ENCODE assay signal across 1 cellular context in the genomic region with DNA sequence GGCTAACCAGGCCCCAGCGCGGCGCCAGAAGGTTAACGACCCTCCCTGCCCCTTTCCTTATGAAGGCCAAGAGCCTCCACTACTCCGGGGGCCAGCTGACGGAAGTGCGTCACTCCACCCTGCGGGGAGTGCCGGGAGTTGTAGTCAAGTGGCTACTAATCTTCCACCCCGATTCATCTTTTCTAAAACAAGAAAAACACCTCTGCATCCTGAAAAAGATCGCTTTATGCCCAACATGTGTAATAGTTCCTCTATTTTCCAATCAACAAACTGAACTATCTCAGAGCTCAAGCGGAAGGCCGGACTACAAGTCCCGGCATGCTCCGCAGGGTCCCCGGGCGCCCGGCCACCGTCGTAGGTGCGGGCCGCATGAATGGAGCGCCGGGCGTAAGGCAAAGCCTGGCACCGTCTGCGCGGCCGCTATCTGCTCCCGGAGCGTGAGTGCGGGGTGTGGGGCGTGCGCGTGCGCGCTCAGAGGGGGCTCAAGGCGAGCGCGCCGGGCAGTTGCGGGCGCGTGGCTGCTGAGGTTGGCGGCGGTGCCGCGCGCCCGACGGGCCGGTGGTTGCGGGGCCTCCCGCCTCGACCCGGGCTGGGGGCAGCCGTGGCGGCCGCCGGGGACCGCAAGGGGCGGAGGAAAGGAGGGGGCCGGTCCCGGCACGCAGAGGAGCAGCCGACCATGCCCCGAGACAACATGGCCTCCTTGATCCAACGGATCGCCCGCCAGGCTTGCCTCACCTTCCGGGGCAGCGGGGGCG.
TF ChIP-seq lines count a peak whose summit lies in the region.

A gene (plus strand): TSS at position 337 of the 755 bp plus-strand sequence. CDS start 340 bp downstream, at position 677.

TF ChIP-seq in HepG2, 621 proteins besides CTCF, POLR2A, EP300 and RAD21 (continued from another document and continues in another):
- TF ChIP-seq, protein P1, sequence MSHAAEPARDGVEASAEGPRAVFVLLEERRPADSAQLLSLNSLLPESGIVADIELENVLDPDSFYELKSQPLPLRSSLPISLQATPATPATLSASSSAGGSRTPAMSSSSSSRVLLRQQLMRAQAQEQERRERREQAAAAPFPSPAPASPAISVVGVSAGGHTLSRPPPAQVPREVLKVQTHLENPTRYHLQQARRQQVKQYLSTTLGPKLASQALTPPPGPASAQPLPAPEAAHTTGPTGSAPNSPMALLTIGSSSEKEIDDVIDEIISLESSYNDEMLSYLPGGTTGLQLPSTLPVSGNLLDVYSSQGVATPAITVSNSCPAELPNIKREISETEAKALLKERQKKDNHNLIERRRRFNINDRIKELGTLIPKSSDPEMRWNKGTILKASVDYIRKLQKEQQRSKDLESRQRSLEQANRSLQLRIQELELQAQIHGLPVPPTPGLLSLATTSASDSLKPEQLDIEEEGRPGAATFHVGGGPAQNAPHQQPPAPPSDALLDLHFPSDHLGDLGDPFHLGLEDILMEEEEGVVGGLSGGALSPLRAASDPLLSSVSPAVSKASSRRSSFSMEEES (CRISPR knock-in tag; IDR thresholded peaks at IDR 0.05): no peak
- no peak for TF ChIP-seq NBN (conservative IDR thresholded peaks at IDR 0.05)
- TF ChIP-seq RNF2 (conservative IDR thresholded peaks at IDR 0.05; ENCODE audit: low read depth): peak; percentile 83
- TF ChIP-seq, protein P2, sequence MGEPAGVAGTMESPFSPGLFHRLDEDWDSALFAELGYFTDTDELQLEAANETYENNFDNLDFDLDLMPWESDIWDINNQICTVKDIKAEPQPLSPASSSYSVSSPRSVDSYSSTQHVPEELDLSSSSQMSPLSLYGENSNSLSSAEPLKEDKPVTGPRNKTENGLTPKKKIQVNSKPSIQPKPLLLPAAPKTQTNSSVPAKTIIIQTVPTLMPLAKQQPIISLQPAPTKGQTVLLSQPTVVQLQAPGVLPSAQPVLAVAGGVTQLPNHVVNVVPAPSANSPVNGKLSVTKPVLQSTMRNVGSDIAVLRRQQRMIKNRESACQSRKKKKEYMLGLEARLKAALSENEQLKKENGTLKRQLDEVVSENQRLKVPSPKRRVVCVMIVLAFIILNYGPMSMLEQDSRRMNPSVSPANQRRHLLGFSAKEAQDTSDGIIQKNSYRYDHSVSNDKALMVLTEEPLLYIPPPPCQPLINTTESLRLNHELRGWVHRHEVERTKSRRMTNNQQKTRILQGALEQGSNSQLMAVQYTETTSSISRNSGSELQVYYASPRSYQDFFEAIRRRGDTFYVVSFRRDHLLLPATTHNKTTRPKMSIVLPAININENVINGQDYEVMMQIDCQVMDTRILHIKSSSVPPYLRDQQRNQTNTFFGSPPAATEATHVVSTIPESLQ (CRISPR knock-in tag; conservative IDR thresholded peaks at IDR 0.05): no peak
- TF ChIP-seq NR2F6 (IDR thresholded peaks at IDR 0.05): peak; percentile 18; the same call in 1 of the 2 replicates
- TF ChIP-seq NR2F6 (CRISPR knock-in tag; IDR thresholded peaks at IDR 0.05): peak; percentile 32
- TF ChIP-seq SAFB2 (CRISPR knock-in tag; IDR thresholded peaks at IDR 0.05; ENCODE audit: borderline replicate concordance, low read depth): no peak
- no peak for TF ChIP-seq EED (CRISPR knock-in tag; IDR thresholded peaks at IDR 0.05)
- TF ChIP-seq TMF1 (CRISPR knock-in tag; IDR thresholded peaks at IDR 0.05; ENCODE audit: low read depth): no peak
- TF ChIP-seq SSRP1 (CRISPR knock-in tag; IDR thresholded peaks at IDR 0.05): no peak
- no peak for TF ChIP-seq GLI4 (CRISPR knock-in tag; IDR thresholded peaks at IDR 0.05; ENCODE audit: borderline replicate concordance)
- TF ChIP-seq ZZZ3 (CRISPR knock-in tag; IDR thresholded peaks at IDR 0.05; ENCODE audit: borderline replicate concordance): no peak
- TF ChIP-seq, protein P3, sequence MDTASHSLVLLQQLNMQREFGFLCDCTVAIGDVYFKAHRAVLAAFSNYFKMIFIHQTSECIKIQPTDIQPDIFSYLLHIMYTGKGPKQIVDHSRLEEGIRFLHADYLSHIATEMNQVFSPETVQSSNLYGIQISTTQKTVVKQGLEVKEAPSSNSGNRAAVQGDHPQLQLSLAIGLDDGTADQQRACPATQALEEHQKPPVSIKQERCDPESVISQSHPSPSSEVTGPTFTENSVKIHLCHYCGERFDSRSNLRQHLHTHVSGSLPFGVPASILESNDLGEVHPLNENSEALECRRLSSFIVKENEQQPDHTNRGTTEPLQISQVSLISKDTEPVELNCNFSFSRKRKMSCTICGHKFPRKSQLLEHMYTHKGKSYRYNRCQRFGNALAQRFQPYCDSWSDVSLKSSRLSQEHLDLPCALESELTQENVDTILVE (CRISPR knock-in tag; IDR thresholded peaks at IDR 0.05): peak; percentile 81; the same call in 1 of the 2 replicates
- no peak for TF ChIP-seq MED1 (CRISPR knock-in tag; IDR thresholded peaks at IDR 0.05)
- TF ChIP-seq GFI1 (CRISPR knock-in tag; IDR thresholded peaks at IDR 0.05; ENCODE audit: borderline replicate concordance): no peak
- TF ChIP-seq ZFP37 (CRISPR knock-in tag; IDR thresholded peaks at IDR 0.05; ENCODE audit: borderline replicate concordance): no peak
- no peak for TF ChIP-seq RCOR2 (CRISPR knock-in tag; IDR thresholded peaks at IDR 0.05)
- no peak for TF ChIP-seq ESRRA (CRISPR knock-in tag; IDR thresholded peaks at IDR 0.05; ENCODE audit: low read depth)
- TF ChIP-seq, protein P4, sequence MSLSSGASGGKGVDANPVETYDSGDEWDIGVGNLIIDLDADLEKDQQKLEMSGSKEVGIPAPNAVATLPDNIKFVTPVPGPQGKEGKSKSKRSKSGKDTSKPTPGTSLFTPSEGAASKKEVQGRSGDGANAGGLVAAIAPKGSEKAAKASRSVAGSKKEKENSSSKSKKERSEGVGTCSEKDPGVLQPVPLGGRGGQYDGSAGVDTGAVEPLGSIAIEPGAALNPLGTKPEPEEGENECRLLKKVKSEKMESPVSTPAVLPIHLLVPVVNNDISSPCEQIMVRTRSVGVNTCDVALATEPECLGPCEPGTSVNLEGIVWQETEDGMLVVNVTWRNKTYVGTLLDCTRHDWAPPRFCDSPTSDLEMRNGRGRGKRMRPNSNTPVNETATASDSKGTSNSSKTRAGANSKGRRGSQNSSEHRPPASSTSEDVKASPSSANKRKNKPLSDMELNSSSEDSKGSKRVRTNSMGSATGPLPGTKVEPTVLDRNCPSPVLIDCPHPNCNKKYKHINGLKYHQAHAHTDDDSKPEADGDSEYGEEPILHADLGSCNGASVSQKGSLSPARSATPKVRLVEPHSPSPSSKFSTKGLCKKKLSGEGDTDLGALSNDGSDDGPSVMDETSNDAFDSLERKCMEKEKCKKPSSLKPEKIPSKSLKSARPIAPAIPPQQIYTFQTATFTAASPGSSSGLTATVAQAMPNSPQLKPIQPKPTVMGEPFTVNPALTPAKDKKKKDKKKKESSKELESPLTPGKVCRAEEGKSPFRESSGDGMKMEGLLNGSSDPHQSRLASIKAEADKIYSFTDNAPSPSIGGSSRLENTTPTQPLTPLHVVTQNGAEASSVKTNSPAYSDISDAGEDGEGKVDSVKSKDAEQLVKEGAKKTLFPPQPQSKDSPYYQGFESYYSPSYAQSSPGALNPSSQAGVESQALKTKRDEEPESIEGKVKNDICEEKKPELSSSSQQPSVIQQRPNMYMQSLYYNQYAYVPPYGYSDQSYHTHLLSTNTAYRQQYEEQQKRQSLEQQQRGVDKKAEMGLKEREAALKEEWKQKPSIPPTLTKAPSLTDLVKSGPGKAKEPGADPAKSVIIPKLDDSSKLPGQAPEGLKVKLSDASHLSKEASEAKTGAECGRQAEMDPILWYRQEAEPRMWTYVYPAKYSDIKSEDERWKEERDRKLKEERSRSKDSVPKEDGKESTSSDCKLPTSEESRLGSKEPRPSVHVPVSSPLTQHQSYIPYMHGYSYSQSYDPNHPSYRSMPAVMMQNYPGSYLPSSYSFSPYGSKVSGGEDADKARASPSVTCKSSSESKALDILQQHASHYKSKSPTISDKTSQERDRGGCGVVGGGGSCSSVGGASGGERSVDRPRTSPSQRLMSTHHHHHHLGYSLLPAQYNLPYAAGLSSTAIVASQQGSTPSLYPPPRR (CRISPR knock-in tag; IDR thresholded peaks at IDR 0.05; ENCODE audit: borderline replicate concordance): no peak
- TF ChIP-seq ZNF556 (CRISPR knock-in tag; IDR thresholded peaks at IDR 0.05; ENCODE audit: borderline replicate concordance): no peak
- peak; percentile 86 for TF ChIP-seq YEATS2 (CRISPR knock-in tag; IDR thresholded peaks at IDR 0.05; ENCODE audit: borderline replicate concordance)
- TF ChIP-seq, protein P5, sequence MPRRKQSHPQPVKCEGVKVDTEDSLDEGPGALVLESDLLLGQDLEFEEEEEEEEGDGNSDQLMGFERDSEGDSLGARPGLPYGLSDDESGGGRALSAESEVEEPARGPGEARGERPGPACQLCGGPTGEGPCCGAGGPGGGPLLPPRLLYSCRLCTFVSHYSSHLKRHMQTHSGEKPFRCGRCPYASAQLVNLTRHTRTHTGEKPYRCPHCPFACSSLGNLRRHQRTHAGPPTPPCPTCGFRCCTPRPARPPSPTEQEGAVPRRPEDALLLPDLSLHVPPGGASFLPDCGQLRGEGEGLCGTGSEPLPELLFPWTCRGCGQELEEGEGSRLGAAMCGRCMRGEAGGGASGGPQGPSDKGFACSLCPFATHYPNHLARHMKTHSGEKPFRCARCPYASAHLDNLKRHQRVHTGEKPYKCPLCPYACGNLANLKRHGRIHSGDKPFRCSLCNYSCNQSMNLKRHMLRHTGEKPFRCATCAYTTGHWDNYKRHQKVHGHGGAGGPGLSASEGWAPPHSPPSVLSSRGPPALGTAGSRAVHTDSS (CRISPR knock-in tag; conservative IDR thresholded peaks at IDR 0.05): no peak
- TF ChIP-seq, protein P6, sequence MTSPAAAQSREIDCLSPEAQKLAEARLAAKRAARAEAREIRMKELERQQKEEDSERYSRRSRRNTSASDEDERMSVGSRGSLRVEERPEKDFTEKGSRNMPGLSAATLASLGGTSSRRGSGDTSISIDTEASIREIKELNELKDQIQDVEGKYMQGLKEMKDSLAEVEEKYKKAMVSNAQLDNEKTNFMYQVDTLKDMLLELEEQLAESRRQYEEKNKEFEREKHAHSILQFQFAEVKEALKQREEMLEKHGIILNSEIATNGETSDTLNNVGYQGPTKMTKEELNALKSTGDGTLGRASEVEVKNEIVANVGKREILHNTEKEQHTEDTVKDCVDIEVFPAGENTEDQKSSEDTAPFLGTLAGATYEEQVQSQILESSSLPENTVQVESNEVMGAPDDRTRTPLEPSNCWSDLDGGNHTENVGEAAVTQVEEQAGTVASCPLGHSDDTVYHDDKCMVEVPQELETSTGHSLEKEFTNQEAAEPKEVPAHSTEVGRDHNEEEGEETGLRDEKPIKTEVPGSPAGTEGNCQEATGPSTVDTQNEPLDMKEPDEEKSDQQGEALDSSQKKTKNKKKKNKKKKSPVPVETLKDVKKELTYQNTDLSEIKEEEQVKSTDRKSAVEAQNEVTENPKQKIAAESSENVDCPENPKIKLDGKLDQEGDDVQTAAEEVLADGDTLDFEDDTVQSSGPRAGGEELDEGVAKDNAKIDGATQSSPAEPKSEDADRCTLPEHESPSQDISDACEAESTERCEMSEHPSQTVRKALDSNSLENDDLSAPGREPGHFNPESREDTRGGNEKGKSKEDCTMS (CRISPR knock-in tag; conservative IDR thresholded peaks at IDR 0.05): no peak
- TF ChIP-seq ZNF790 (CRISPR knock-in tag; IDR thresholded peaks at IDR 0.05; ENCODE audit: borderline replicate concordance): no peak; the same call in 1 of the 2 replicates
- TF ChIP-seq GABPA (IDR thresholded peaks at IDR 0.05; ENCODE audit: low read depth, low read length): peak; percentile 66
- TF ChIP-seq GABPA (CRISPR knock-in tag; IDR thresholded peaks at IDR 0.05; ENCODE audit: low read depth): peak; percentile 97
- TF ChIP-seq ZNF337 (CRISPR knock-in tag; IDR thresholded peaks at IDR 0.05; ENCODE audit: borderline replicate concordance, low read depth): no peak
- TF ChIP-seq, protein P7, sequence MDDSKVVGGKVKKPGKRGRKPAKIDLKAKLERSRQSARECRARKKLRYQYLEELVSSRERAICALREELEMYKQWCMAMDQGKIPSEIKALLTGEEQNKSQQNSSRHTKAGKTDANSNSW (CRISPR knock-in tag; IDR thresholded peaks at IDR 0.05; ENCODE audit: borderline replicate concordance): no peak
- peak; percentile 39; the same call in 1 of the 2 replicates for TF ChIP-seq HDAC1 (CRISPR knock-in tag; IDR thresholded peaks at IDR 0.05)
- no peak for TF ChIP-seq FOXA1 (IDR thresholded peaks at IDR 0.05)
- TF ChIP-seq FOXA1 (CRISPR knock-in tag; IDR thresholded peaks at IDR 0.05): no peak; the same call in 1 of the 2 replicates
- TF ChIP-seq, protein P8, sequence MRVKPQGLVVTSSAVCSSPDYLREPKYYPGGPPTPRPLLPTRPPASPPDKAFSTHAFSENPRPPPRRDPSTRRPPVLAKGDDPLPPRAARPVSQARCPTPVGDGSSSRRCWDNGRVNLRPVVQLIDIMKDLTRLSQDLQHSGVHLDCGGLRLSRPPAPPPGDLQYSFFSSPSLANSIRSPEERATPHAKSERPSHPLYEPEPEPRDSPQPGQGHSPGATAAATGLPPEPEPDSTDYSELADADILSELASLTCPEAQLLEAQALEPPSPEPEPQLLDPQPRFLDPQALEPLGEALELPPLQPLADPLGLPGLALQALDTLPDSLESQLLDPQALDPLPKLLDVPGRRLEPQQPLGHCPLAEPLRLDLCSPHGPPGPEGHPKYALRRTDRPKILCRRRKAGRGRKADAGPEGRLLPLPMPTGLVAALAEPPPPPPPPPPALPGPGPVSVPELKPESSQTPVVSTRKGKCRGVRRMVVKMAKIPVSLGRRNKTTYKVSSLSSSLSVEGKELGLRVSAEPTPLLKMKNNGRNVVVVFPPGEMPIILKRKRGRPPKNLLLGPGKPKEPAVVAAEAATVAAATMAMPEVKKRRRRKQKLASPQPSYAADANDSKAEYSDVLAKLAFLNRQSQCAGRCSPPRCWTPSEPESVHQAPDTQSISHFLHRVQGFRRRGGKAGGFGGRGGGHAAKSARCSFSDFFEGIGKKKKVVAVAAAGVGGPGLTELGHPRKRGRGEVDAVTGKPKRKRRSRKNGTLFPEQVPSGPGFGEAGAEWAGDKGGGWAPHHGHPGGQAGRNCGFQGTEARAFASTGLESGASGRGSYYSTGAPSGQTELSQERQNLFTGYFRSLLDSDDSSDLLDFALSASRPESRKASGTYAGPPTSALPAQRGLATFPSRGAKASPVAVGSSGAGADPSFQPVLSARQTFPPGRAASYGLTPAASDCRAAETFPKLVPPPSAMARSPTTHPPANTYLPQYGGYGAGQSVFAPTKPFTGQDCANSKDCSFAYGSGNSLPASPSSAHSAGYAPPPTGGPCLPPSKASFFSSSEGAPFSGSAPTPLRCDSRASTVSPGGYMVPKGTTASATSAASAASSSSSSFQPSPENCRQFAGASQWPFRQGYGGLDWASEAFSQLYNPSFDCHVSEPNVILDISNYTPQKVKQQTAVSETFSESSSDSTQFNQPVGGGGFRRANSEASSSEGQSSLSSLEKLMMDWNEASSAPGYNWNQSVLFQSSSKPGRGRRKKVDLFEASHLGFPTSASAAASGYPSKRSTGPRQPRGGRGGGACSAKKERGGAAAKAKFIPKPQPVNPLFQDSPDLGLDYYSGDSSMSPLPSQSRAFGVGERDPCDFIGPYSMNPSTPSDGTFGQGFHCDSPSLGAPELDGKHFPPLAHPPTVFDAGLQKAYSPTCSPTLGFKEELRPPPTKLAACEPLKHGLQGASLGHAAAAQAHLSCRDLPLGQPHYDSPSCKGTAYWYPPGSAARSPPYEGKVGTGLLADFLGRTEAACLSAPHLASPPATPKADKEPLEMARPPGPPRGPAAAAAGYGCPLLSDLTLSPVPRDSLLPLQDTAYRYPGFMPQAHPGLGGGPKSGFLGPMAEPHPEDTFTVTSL (CRISPR knock-in tag; IDR thresholded peaks at IDR 0.05; ENCODE audit: borderline replicate concordance): no peak
- no peak for TF ChIP-seq ZNF33A (CRISPR knock-in tag; IDR thresholded peaks at IDR 0.05; ENCODE audit: borderline replicate concordance)
- TF ChIP-seq WIZ (CRISPR knock-in tag; IDR thresholded peaks at IDR 0.05): no peak
- no peak; the same call in 1 of the 2 replicates for TF ChIP-seq MEIS2 (CRISPR knock-in tag; IDR thresholded peaks at IDR 0.05)
- no peak for TF ChIP-seq RAD51 (IDR thresholded peaks at IDR 0.05; ENCODE audit: borderline replicate concordance)
- TF ChIP-seq ZKSCAN8 (CRISPR knock-in tag; IDR thresholded peaks at IDR 0.05; ENCODE audit: borderline replicate concordance): 0 out of 2 replicates have a peak, but pooled peaks have one; percentile 19
